9 cellular contexts compared by ENCODE assay signal in genomic region chr12:64457036-64457435, GRCh38. TPM values are rescaled to one million over a fixed set of nuclear protein-coding genes. Genes with fewer than 3 reads are reported as not detected.
DNase-seq lines count a peak whose midpoint lies in the region; ATAC-seq and TF ChIP-seq lines count a peak whose summit lies in the region.
"Had no signal": no experiment of that assay in that cellular context is flagged by ENCODE, and none has a peak within 500 bp of the region (broad histone marks: within the 10 kb centered on the region; RNA-seq: fewer than 3 reads in every experiment).

No MANE protein-coding gene starts in this region.

- CTCF ChIA-PET in naive thymus-derived CD4-positive, alpha-beta T cell (lab: Charles Lee) = interaction anchor here (0.7 kb wide), 1 partner anchor 317 kb away, joined by 5 read pairs; no protein-coding TSS in a partner anchor
- CTCF ChIA-PET in RWPE1 (lab: Yijun Ruan, JAX) = no interaction called here

- no peak for ATAC-seq in naive thymus-derived CD4-positive, alpha-beta T cell
- ATAC-seq in HG03139 (IDR thresholded peaks at IDR 0.05; ENCODE audit: unreplicated experiment) (no peak), HG03354 (IDR thresholded peaks at IDR 0.05; ENCODE audit: poor library complexity, severe bottlenecking, unreplicated experiment) (no peak)

- no peak for TF ChIP-seq CTCF in RWPE1 (conservative IDR thresholded peaks at IDR 0.05; ENCODE audit: low read depth)

- H3K4me3 Mint-ChIP-seq in naive thymus-derived CD4-positive, alpha-beta T cell = peak overlapping the region in 1 of 10 donors; percentile 53

- intact Hi-C loops in naive thymus-derived CD4-positive, alpha-beta T cell (cut with micrococcal nuclease) = loop anchor here in 1 of 2 donors (10.0 kb wide), 1 partner anchor 1852 kb away; no protein-coding TSS in a partner anchor

- peaks cover 14 to 30% of the 10 kb centered on the region in 2 donors for H3K4me1 ChIP-seq in naive thymus-derived CD4-positive, alpha-beta T cell (ENCODE audit: control insufficient read depth in 2 of 2, insufficient read depth in 2 of 2, low read length in 2 of 2)

- no peaks in the 10 kb centered on the region for H3K27me3 Mint-ChIP-seq in naive thymus-derived CD4-positive, alpha-beta T cell

- no peak overlapping the region for H3K4me3 ChIP-seq in naive thymus-derived CD4-positive, alpha-beta T cell (ENCODE audit: low read length)

- peaks cover 0 to 3% (median 0%) of the 10 kb centered on the region in 3 experiments for H3K36me3 ChIP-seq in naive thymus-derived CD4-positive, alpha-beta T cell (ENCODE audit: control insufficient read depth in 2 of 3, insufficient read depth in 3 of 3, low read length in 3 of 3)

- H3K4me1 Mint-ChIP-seq in naive thymus-derived CD4-positive, alpha-beta T cell = peaks cover 30 to 58% (median 47%) of the 10 kb centered on the region in 7 donors

- peak overlapping the region; percentile 35 for H3K27ac ChIP-seq in naive thymus-derived CD4-positive, alpha-beta T cell (ENCODE audit: low read depth, low read length)
- no peak overlapping the region for H3K27ac ChIP-seq in RWPE1

- no peaks in the 10 kb centered on the region for H3K9me3 ChIP-seq in naive thymus-derived CD4-positive, alpha-beta T cell (ENCODE audit: control insufficient read depth in 2 of 3, low read length in 3 of 3)

- H3K27ac Mint-ChIP-seq in naive thymus-derived CD4-positive, alpha-beta T cell = peak overlapping the region in 7 of 9 donors; percentile 11 to 94 (median 73)

- DNase-seq in EL (peak; percentile 33), OCI-M2 (lab: John Stamatoyannopoulos, UW; ENCODE audit: unreplicated experiment) (peak; percentile 43), amniotic epithelial cell (ENCODE audit: low read depth) (peak; percentile 48), NCI-H526 treated with DMSO at 0.1 percent for 48 hours (lab: John Stamatoyannopoulos, UW) (no peak), RWPE1 (ENCODE audit: low spot score) (no peak)
- peak in 1 of 9 donors; percentile 30 for DNase-seq in naive thymus-derived CD4-positive, alpha-beta T cell
- DNase-seq: activated CD4-positive, CD25-positive, alpha-beta regulatory T cell had no signal

- H3K36me3 Mint-ChIP-seq in naive thymus-derived CD4-positive, alpha-beta T cell = peaks cover 0 to 23% (median 0%) of the 10 kb centered on the region in 5 donors

- H3K9me3 Mint-ChIP-seq in naive thymus-derived CD4-positive, alpha-beta T cell = no peaks in the 10 kb centered on the region

- POLR2A ChIA-PET in naive thymus-derived CD4-positive, alpha-beta T cell (lab: Charles Lee) = interaction anchor here (0.6 to 0.7 kb wide), 3 partner anchors 15 to 239 kb away, joined by 4 to 7 read pairs (median 5); no protein-coding TSS in a partner anchor
- POLR2A ChIA-PET in RWPE1 (lab: Yijun Ruan, JAX; ENCODE audit: low non-redundant PET) = no interaction called here

- H3K27me3 ChIP-seq in naive thymus-derived CD4-positive, alpha-beta T cell (ENCODE audit: control insufficient read depth in 2 of 2, insufficient read depth in 2 of 2, low read length in 2 of 2) = no peaks in the 10 kb centered on the region

RNA-seq across cellular contexts. Expression of gene TBK1, which starts 5.1 kb away (rescaled TPM):
- 10 to 100 TPM in 4 of 5 experiments, 1 to 10 TPM in 1; 9.0 to 34.0 (median 12.1) TPM for total RNA-seq in naive thymus-derived CD4-positive, alpha-beta T cell
- polyA plus RNA-seq in naive thymus-derived CD4-positive, alpha-beta T cell = 1 to 10 TPM; 3.1 to 4.0 TPM

RNA-seq across cellular contexts. Expression of gene XPOT, which starts 52.8 kb away (rescaled TPM):
- 100 to 1,000 TPM in 1 of 5 experiments, 10 to 100 TPM in 4; 46.6 to 118 (median 75.1) TPM for total RNA-seq in naive thymus-derived CD4-positive, alpha-beta T cell
- 10 to 100 TPM; 24.8 to 34.1 TPM for polyA plus RNA-seq in naive thymus-derived CD4-positive, alpha-beta T cell

Comparison
In these comparisons a context has a peak if more than half of its experiments do, and no peak if none do; other contexts are left out.
1. DNase-seq: peak in EL (single experiment), OCI-M2 (single experiment) and amniotic epithelial cell (single experiment); none in NCI-H526 treated with DMSO at 0.1 percent for 48 hours (single experiment) and RWPE1 (single experiment).